Comparison of ENCODE assay signal across 20 cellular contexts in the genomic region with DNA sequence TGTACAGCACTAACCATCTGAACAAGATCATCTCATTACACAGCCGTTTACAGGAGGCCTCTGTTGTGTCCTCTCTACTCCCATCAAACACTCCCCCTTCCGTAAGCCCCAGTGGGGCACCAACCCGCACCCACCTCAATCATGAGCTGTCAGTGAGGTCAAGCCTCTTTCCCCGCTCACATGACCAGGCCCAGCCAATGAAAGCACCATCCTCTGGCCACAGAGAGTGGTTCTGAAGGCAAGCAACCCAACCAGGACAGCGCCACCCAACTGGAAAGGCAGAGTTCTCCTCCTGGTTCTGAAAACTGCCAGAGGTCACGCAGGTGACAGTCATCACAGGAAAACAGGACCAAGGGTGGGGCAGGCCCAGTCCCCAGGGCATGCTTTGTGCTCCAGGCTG.
"Had no signal": no experiment of that assay in that cellular context is flagged by ENCODE, and none has a peak within 500 bp of the region (broad histone marks: within the 10 kb centered on the region; RNA-seq: fewer than 3 reads in every experiment).

No MANE protein-coding gene starts in this region.

- H3K4me3 ChIP-seq: heart right ventricle, left ventricle myocardium inferior, lower lobe of right lung, right atrium auricular region, tibial artery had no signal

- H3K4me3 Mint-ChIP-seq: memory B cell; mesothelial cell of epicardium; natural killer cell; neural crest cell; stimulated activated memory B cell treated with anti-CD40 and anti-IgM and Interleukin-4, amounts not matched to agents 10 μg/mL and 1 μg/mL and 100 μg/mL, for 72 hours; stimulated activated naive CD8-positive, alpha-beta T cell treated with anti-CD3 and anti-CD28 coated beads, Interleukin-15, Interleukin-2, amounts not matched to agents 100 ng/mL and 50 ng/mL, for 24 hours had no signal

- H3K9me3 Mint-ChIP-seq: memory B cell; mesothelial cell of epicardium; natural killer cell; neural crest cell; stimulated activated memory B cell treated with anti-CD40 and anti-IgM and Interleukin-4, amounts not matched to agents 10 μg/mL and 1 μg/mL and 100 μg/mL, for 72 hours; stimulated activated naive CD8-positive, alpha-beta T cell treated with anti-CD3 and anti-CD28 coated beads, Interleukin-15, Interleukin-2, amounts not matched to agents 100 ng/mL and 50 ng/mL, for 24 hours had no signal

- H3K27ac Mint-ChIP-seq: memory B cell; mesothelial cell of epicardium; natural killer cell; stimulated activated memory B cell treated with anti-CD40 and anti-IgM and Interleukin-4, amounts not matched to agents 10 μg/mL and 1 μg/mL and 100 μg/mL, for 72 hours; stimulated activated naive CD8-positive, alpha-beta T cell treated with anti-CD3 and anti-CD28 coated beads, Interleukin-15, Interleukin-2, amounts not matched to agents 100 ng/mL and 50 ng/mL, for 24 hours had no signal

- H3K4me1 Mint-ChIP-seq: memory B cell; natural killer cell; stimulated activated memory B cell treated with anti-CD40 and anti-IgM and Interleukin-4, amounts not matched to agents 10 μg/mL and 1 μg/mL and 100 μg/mL, for 72 hours had no signal

- H3K27me3 ChIP-seq: right atrium auricular region, tibial artery had no signal

- DNase-seq: effector memory CD4-positive, alpha-beta T cell; heart right ventricle; hypothalamus; left cardiac atrium; left ventricle myocardium inferior; lower lobe of right lung; natural killer cell; small intestine; stimulated activated CD4-positive, alpha-beta T cell treated with anti-CD3 and anti-CD28 coated beads, Interleukin-4, amount 100 ng/mL, for 24 hours; tibial artery had no signal

- H3K27ac ChIP-seq: heart right ventricle, left ventricle myocardium inferior, lower lobe of right lung, right atrium auricular region, tibial artery had no signal

- H3K36me3 Mint-ChIP-seq: memory B cell; mesothelial cell of epicardium; natural killer cell; stimulated activated memory B cell treated with anti-CD40 and anti-IgM and Interleukin-4, amounts not matched to agents 10 μg/mL and 1 μg/mL and 100 μg/mL, for 72 hours had no signal

- FAIRE-seq: endometrium, frontal cortex, keratinocyte, small intestine had no signal

- H3K36me3 ChIP-seq: heart right ventricle, left ventricle myocardium inferior, lower lobe of right lung, right atrium auricular region, tibial artery had no signal

- H3K4me1 ChIP-seq: right atrium auricular region had no signal

- ATAC-seq: esophagus mucosa; heart right ventricle; left cardiac atrium; lower lobe of right lung; natural killer cell; stimulated activated memory B cell treated with anti-CD40 and anti-IgM and Interleukin-4, amounts not matched to agents 10 μg/mL and 1 μg/mL and 100 μg/mL, for 72 hours had no signal

- H3K9me3 ChIP-seq: heart right ventricle, left ventricle myocardium inferior, lower lobe of right lung, right atrium auricular region, tibial artery had no signal
